ENCODE assay signal across 31 cellular contexts in genomic region chr6:168902075-168902474, GRCh38.
A peak's percentile ranks its signal among the peaks of the same experiment; 100 is the strongest.
DNase-seq lines count a peak whose midpoint lies in the region; ATAC-seq, FAIRE-seq and TF ChIP-seq lines count a peak whose summit lies in the region.
"Had no signal": no experiment of that assay in that cellular context is flagged by ENCODE, and none has a peak within 500 bp of the region (broad histone marks: within the 10 kb centered on the region; RNA-seq: fewer than 3 reads in every experiment).

No MANE protein-coding gene starts in this region.

- peak; percentile 78 for ATAC-seq in mucosa of descending colon
- no peak for ATAC-seq in right cardiac atrium
- no peak for ATAC-seq in omental fat pad (ENCODE audit: low FRiP score)
- ATAC-seq: A549; CD8-positive, alpha-beta T cell had no signal

- H3K4me1 ChIP-seq in mucosa of descending colon (ENCODE audit: low read depth), result peaks cover 12% of the 10 kb centered on the region
- no peaks in the 10 kb centered on the region for H3K4me1 ChIP-seq in small intestine (ENCODE audit: control insufficient read depth in 2 of 2, insufficient read depth in 1 of 2, low read depth in 1 of 2, low read length in 1 of 2)
- H3K4me1 ChIP-seq in right cardiac atrium (ENCODE audit: control insufficient read depth, insufficient read depth, low read length), result no peaks in the 10 kb centered on the region
- H3K4me1 ChIP-seq: A549; BE2C; BLaER1; BLaER1 treated with 17β-estradiol and CSF1 and Interleukin-3, amounts not matched to agents 10 nM and 100 nM; Caco-2 had no signal

- TF ChIP-seq CTCF in mucosa of descending colon (IDR thresholded peaks at IDR 0.05) (no peak), omental fat pad (IDR thresholded peaks at IDR 0.05) (no peak)

- H3K27me3 ChIP-seq in small intestine (ENCODE audit: control insufficient read depth in 2 of 2, insufficient read depth in 2 of 2, low read length in 2 of 2) (no peaks in the 10 kb centered on the region), right cardiac atrium (ENCODE audit: control insufficient read depth, insufficient read depth) (no peaks in the 10 kb centered on the region)
- H3K27me3 ChIP-seq: BE2C; BLaER1; BLaER1 treated with 17β-estradiol and CSF1 and Interleukin-3, amounts not matched to agents 10 nM and 100 nM had no signal

- FAIRE-seq in small intestine (lab: Jason Lieb, UNC), result no peak
- FAIRE-seq: A204.1, A549, D721Med had no signal

- 47 to 82% (median 60%) methylated on average over 6 of the region's 6 CpGs for WGBS in small intestine, 3 donors
- 73% methylated on average over 6 of the region's 6 CpGs for WGBS in right cardiac atrium

- H3K27ac ChIP-seq in small intestine (ENCODE audit: low read depth in 1 of 2, low read length in 1 of 2) (no peak overlapping the region), right cardiac atrium (ENCODE audit: low read length) (no peak overlapping the region)
- H3K27ac ChIP-seq: 22Rv1; A549; BLaER1; BLaER1 treated with 17β-estradiol and CSF1 and Interleukin-3, amounts not matched to agents 10 nM and 100 nM; C4-2B had no signal

- no peak for DNase-seq in mucosa of descending colon
- peak; percentile 75 for DNase-seq in small intestine
- DNase-seq in right cardiac atrium, result no peak
- no peak for DNase-seq in omental fat pad (ENCODE audit: low spot score)
- DNase-seq: 8988T; ACHN; AML-193; BE2C; C1 segment of cervical spinal cord; Caco-2; Calu3; CD4-positive, alpha-beta memory T cell; CD4-positive, alpha-beta T cell; CD4-positive, CD25-positive, alpha-beta regulatory T cell; CD8-positive, alpha-beta memory T cell; CD8-positive, alpha-beta T cell; COR-L47; DMS 273 treated with DMSO at 0.1 percent for 48 hours; DMS153; DMS53; DMS79; DMS79 treated with DMSO at 0.1 percent for 48 hours; DND-41; EL had no signal

- H3K4me3 ChIP-seq in mucosa of descending colon, result no peak overlapping the region
- no peak overlapping the region for H3K4me3 ChIP-seq in small intestine (ENCODE audit: low read depth in 1 of 2, low read length in 2 of 2)
- no peak overlapping the region for H3K4me3 ChIP-seq in right cardiac atrium (ENCODE audit: low read length)
- H3K4me3 ChIP-seq: A549; BLaER1; BLaER1 treated with 17β-estradiol and CSF1 and Interleukin-3, amounts not matched to agents 10 nM and 100 nM had no signal

- H3K9me3 ChIP-seq in mucosa of descending colon, result no peaks in the 10 kb centered on the region
- H3K9me3 ChIP-seq in small intestine (ENCODE audit: control insufficient read depth, low read depth), result no peaks in the 10 kb centered on the region
- no peaks in the 10 kb centered on the region for H3K9me3 ChIP-seq in right cardiac atrium (ENCODE audit: control insufficient read depth, low read length)
- H3K9me3 ChIP-seq: A549, BE2C, Caco-2 had no signal

- H3K36me3 ChIP-seq in mucosa of descending colon (ENCODE audit: low read depth) (no peaks in the 10 kb centered on the region), small intestine (ENCODE audit: control insufficient read depth in 2 of 2, insufficient read depth in 2 of 2, low read length in 2 of 2) (no peaks in the 10 kb centered on the region)
- H3K36me3 ChIP-seq: BE2C; BLaER1; BLaER1 treated with 17β-estradiol and CSF1 and Interleukin-3, amounts not matched to agents 10 nM and 100 nM had no signal

- intact Hi-C loops in mucosa of descending colon (cut with DNase I, micrococcal nuclease), result no loop called here
- intact Hi-C loops in right cardiac atrium (cut with DNase I), result no loop called here
